ENCODE assay signal across 26 cellular contexts in genomic region chr7:98171449-98171848, GRCh38. TPM values are rescaled to one million over a fixed set of nuclear protein-coding genes. Genes with fewer than 3 reads are reported as not detected.
"Had no signal": no experiment of that assay in that cellular context is flagged by ENCODE, and none has a peak within 500 bp of the region (broad histone marks: within the 10 kb centered on the region; RNA-seq: fewer than 3 reads in every experiment).

No MANE protein-coding gene starts in this region.

- H3K4me2 ChIP-seq: SK-N-SH had no signal

- H3K27me3 ChIP-seq: brain microvascular endothelial cell, cardiac muscle cell, MG63, Peyer's patch, SJCRH30 had no signal

- H3K4me3 Mint-ChIP-seq: activated CD8-positive, alpha-beta memory T cell treated with anti-CD3 and anti-CD28 coated beads, Interleukin-2, amount 10 ng/mL, durations not matched to agents 7 days and 5 days; activated naive CD8-positive, alpha-beta T cell treated with anti-CD3 and anti-CD28 coated beads, Interleukin-2, amount 50 U/mL, for 24 hours; activated T-cell treated with anti-CD3 and anti-CD28 coated beads, Interleukin-2, amount 50 U/mL, for 24 hours; activated T-helper 1 cell treated with anti-CD3 and anti-CD28 coated beads, Interleukin-12 subunit alpha, Interleukin-12 subunit beta, Interleukin-2, Interleukin-4 antibody, amounts not matched to agents 30 ng/mL and 10 ng/mL and 1 ng/mL, durations not matched to agents 14 hours and 24 hours and 36 hours had no signal

- H3K36me3 ChIP-seq: MG63, SJCRH30 had no signal

- H3K9me3 ChIP-seq: MG63, Peyer's patch, SJCRH30, SK-N-SH had no signal

- H3K9ac ChIP-seq: SK-N-SH had no signal

- H3K27ac ChIP-seq: brain microvascular endothelial cell, cardiac muscle cell, Peyer's patch, RWPE1, SJCRH30 had no signal

- H3K27ac Mint-ChIP-seq: activated CD8-positive, alpha-beta memory T cell treated with anti-CD3 and anti-CD28 coated beads, Interleukin-2, amount 10 ng/mL, durations not matched to agents 7 days and 5 days; activated naive CD4-positive, alpha-beta T cell treated with anti-CD3 and anti-CD28 coated beads, Interleukin-2, amount 50 U/mL, for 72 hours; activated naive CD8-positive, alpha-beta T cell treated with anti-CD3 and anti-CD28 coated beads, Interleukin-2, amount 50 U/mL, for 24 hours; activated T-cell treated with anti-CD3 and anti-CD28 coated beads, Interleukin-2, amount 50 U/mL, for 24 hours; activated T-helper 1 cell treated with anti-CD3 and anti-CD28 coated beads, Interleukin-12 subunit alpha, Interleukin-12 subunit beta, Interleukin-2, Interleukin-4 antibody, amounts not matched to agents 30 ng/mL and 10 ng/mL and 1 ng/mL, durations not matched to agents 14 hours and 24 hours and 36 hours had no signal

- H3K4me1 ChIP-seq: Peyer's patch had no signal

- H3K27me3 Mint-ChIP-seq: activated CD8-positive, alpha-beta memory T cell treated with anti-CD3 and anti-CD28 coated beads, Interleukin-2, amount 10 ng/mL, durations not matched to agents 7 days and 5 days; activated naive CD8-positive, alpha-beta T cell treated with anti-CD3 and anti-CD28 coated beads, Interleukin-2, amount 50 U/mL, for 24 hours; activated T-cell treated with anti-CD3 and anti-CD28 coated beads, Interleukin-2, amount 50 U/mL, for 24 hours had no signal

- H3K4me3 ChIP-seq: cardiac muscle cell, MG63, Peyer's patch, SJCRH30 had no signal

- DNase-seq: activated CD4-positive, alpha-beta T cell treated with anti-CD3 and anti-CD28 coated beads for 48 hours; activated CD4-positive, alpha-beta T cell treated with anti-CD3 and anti-CD28 coated beads, Interleukin-2, amount 50 U/mL, for 4 hours; activated CD4-positive, CD25-positive, alpha-beta regulatory T cell treated with anti-CD3 and anti-CD28 coated beads, Interleukin-2, amount 50 U/mL, for 72 hours; activated CD8-positive, alpha-beta memory T cell treated with anti-CD3 and anti-CD28 coated beads, Interleukin-2, amount 10 ng/mL, durations not matched to agents 7 days and 5 days; activated effector memory CD4-positive, alpha-beta T cell treated with Interleukin-2 at 50 U/mL for 16 hours; activated naive CD4-positive, alpha-beta T cell; activated naive CD8-positive, alpha-beta T cell treated with anti-CD3 and anti-CD28 coated beads, Interleukin-2, amount 50 U/mL, for 24 hours; activated T-cell treated with anti-CD3 and anti-CD28 coated beads, Interleukin-2, amount 50 U/mL, for 24 hours; brain microvascular endothelial cell; MG63; MV-4-11; NCI-H1105; NCI-H1436 treated with DMSO at 0.1 percent for 48 hours; NCI-H187; NCI-H2081; NCI-H446; NCI-H524; Peyer's patch; Right ventricle myocardium superior; SJCRH30; SK-N-SH; T-helper 1 cell had no signal

- H3K4me1 Mint-ChIP-seq: activated naive CD8-positive, alpha-beta T cell treated with anti-CD3 and anti-CD28 coated beads, Interleukin-2, amount 50 U/mL, for 24 hours had no signal

- ATAC-seq: activated CD8-positive, alpha-beta memory T cell treated with anti-CD3 and anti-CD28 coated beads, Interleukin-2, amount 10 ng/mL, durations not matched to agents 7 days and 5 days; activated naive CD4-positive, alpha-beta T cell treated with anti-CD3 and anti-CD28 coated beads, Interleukin-2, amount 50 U/mL, for 72 hours; activated naive CD8-positive, alpha-beta T cell treated with anti-CD3 and anti-CD28 coated beads, Interleukin-2, amount 50 U/mL, for 24 hours had no signal

- H3K9me3 Mint-ChIP-seq: activated naive CD4-positive, alpha-beta T cell treated with anti-CD3 and anti-CD28 coated beads, Interleukin-2, amount 50 U/mL, for 72 hours; activated naive CD8-positive, alpha-beta T cell treated with anti-CD3 and anti-CD28 coated beads, Interleukin-2, amount 50 U/mL, for 24 hours; activated T-cell treated with anti-CD3 and anti-CD28 coated beads, Interleukin-2, amount 50 U/mL, for 24 hours; activated T-helper 1 cell treated with anti-CD3 and anti-CD28 coated beads, Interleukin-12 subunit alpha, Interleukin-12 subunit beta, Interleukin-2, Interleukin-4 antibody, amounts not matched to agents 30 ng/mL and 10 ng/mL and 1 ng/mL, durations not matched to agents 14 hours and 24 hours and 36 hours had no signal

RNA-seq across cellular contexts. Expression of gene BHLHA15, which starts 39.8 kb away (rescaled TPM):
- total RNA-seq: Right ventricle myocardium superior, SJCRH30 had no signal
- polyA plus RNA-seq: cardiac muscle cell had no signal
